Comparison of ENCODE assay signal across 8 cellular contexts in genomic region chr13:51451467-51452390, GRCh38. TPM values are rescaled to one million over a fixed set of nuclear protein-coding genes. Genes with fewer than 3 reads are reported as not detected.
DNase-seq lines count a peak whose midpoint lies in the region; ATAC-seq and TF ChIP-seq lines count a peak whose summit lies in the region.

No MANE protein-coding gene starts in this region.

- H3K27me3 ChIP-seq in A673 (replicated peaks; ENCODE audit: insufficient read depth, low read depth, low read length, poor library complexity) (no peaks in the 10 kb centered on the region), left lung (no peaks in the 10 kb centered on the region)

- peak overlapping the region; percentile 93 for H3K27ac Mint-ChIP-seq in activated CD4-positive, alpha-beta T cell treated with anti-CD3 and anti-CD28 coated beads, Interleukin-2, amount 10 ng/mL, durations not matched to agents 24 days and 14 days

- peak; percentile 85 for DNase-seq in A673 (ENCODE audit: low spot score)
- peak; percentile 44 for DNase-seq in NCI-H460 (ENCODE audit: extremely low read depth, low read depth)
- DNase-seq in activated CD4-positive, alpha-beta T cell treated with anti-CD3 and anti-CD28 coated beads, Interleukin-2, amount 10 ng/mL, durations not matched to agents 24 days and 14 days: peak; percentile 93
- DNase-seq in coronary artery (ENCODE audit: low spot score): peak; percentile 90
- DNase-seq in left lung: peak; percentile 85 to 95
- peak; percentile 65 for DNase-seq in stimulated activated CD4-positive, alpha-beta T cell treated with anti-CD3 and anti-CD28 coated beads, Interleukin-2, amount 100 ng/mL, for 4 hours (ENCODE audit: low read depth)

- H3K36me3 ChIP-seq in A673 (ENCODE audit: insufficient read depth, low read length, poor library complexity, severe bottlenecking) (peaks cover 40% of the 10 kb centered on the region), left lung (peaks cover 0 to 31% of the 10 kb centered on the region in 2 donors)

- POLR2A ChIA-PET in A673 (lab: Charles Lee; ENCODE audit: low non-redundant PET): interaction anchor here (0.7 kb wide), 1 partner anchor 134 kb away, joined by 4 read pairs; no protein-coding TSS in a partner anchor

- intact Hi-C loops in A673 (cut with micrococcal nuclease; ENCODE audit: unreplicated experiment) (loop anchor here (2.0 to 5.0 kb wide), 3 partner anchors 49 to 281 kb away; no protein-coding TSS in a partner anchor), left lung (cut with DNase I) (loop anchor here in 1 of 2 donors (10.0 kb wide), 1 partner anchor 133 kb away; the partner anchor contains the start of gene WDFY2)
- intact Hi-C loops in activated CD4-positive, alpha-beta T cell treated with anti-CD3 and anti-CD28 coated beads, Interleukin-2, amount 10 ng/mL, durations not matched to agents 24 days and 14 days (cut with micrococcal nuclease): loop anchor here (1.0 to 5.0 kb wide), 9 partner anchors 15 to 1659 kb away; partner anchors contain the start of genes ALG11, KPNA3 and SUGT1

- H3K27me3 Mint-ChIP-seq in activated CD4-positive, alpha-beta T cell treated with anti-CD3 and anti-CD28 coated beads, Interleukin-2, amount 10 ng/mL, durations not matched to agents 24 days and 14 days: no peaks in the 10 kb centered on the region

- no peak for TF ChIP-seq CTCF in A673 (conservative IDR thresholded peaks at IDR 0.05; ENCODE audit: low read depth, low read length)
- no peak for TF ChIP-seq CTCF in coronary artery (IDR thresholded peaks at IDR 0.05)
- TF ChIP-seq CTCF in left lung (IDR thresholded peaks at IDR 0.05): no peak

- H3K4me1 ChIP-seq in A673 (ENCODE audit: insufficient read depth, low read length, poor library complexity, severe bottlenecking) (peaks cover 35% of the 10 kb centered on the region), left lung (peaks cover 7 to 54% of the 10 kb centered on the region in 2 donors)

- peak overlapping the region; percentile 99 for H3K27ac ChIP-seq in A673 (ENCODE audit: low read depth, low read length, poor library complexity, severe bottlenecking)
- peak overlapping the region; percentile 100 for H3K27ac ChIP-seq in coronary artery
- peak overlapping the region; percentile 99 for H3K27ac ChIP-seq in left lung

- peaks cover 31% of the 10 kb centered on the region for H3K4me1 Mint-ChIP-seq in activated CD4-positive, alpha-beta T cell treated with anti-CD3 and anti-CD28 coated beads, Interleukin-2, amount 10 ng/mL, durations not matched to agents 24 days and 14 days

- H3K4me3 Mint-ChIP-seq in activated CD4-positive, alpha-beta T cell treated with anti-CD3 and anti-CD28 coated beads, Interleukin-2, amount 10 ng/mL, durations not matched to agents 24 days and 14 days: peak overlapping the region; percentile 92

- peaks cover 42% of the 10 kb centered on the region for H3K36me3 Mint-ChIP-seq in activated CD4-positive, alpha-beta T cell treated with anti-CD3 and anti-CD28 coated beads, Interleukin-2, amount 10 ng/mL, durations not matched to agents 24 days and 14 days (ENCODE audit: low read depth)

- H3K9me3 ChIP-seq in A673 (ENCODE audit: low read depth, low read length, poor library complexity, severe bottlenecking) (no peaks in the 10 kb centered on the region), left lung (no peaks in the 10 kb centered on the region)

- H3K4me3 ChIP-seq in A673 (ENCODE audit: low read depth, low read length, poor library complexity, severe bottlenecking) (peak overlapping the region; percentile 95), coronary artery (peak overlapping the region; percentile 97), left lung (peak overlapping the region; percentile 85 to 92)

- no TSS peak for BruUV-seq in A673 (replicated peaks; lab: Mats Ljungman, UMichigan)

- CTCF ChIA-PET in A673 (lab: Charles Lee): no interaction called here

- ATAC-seq in GM18861 (IDR thresholded peaks at IDR 0.05; ENCODE audit: unreplicated experiment): peak; percentile 34
- ATAC-seq in HG03103 (IDR thresholded peaks at IDR 0.05; ENCODE audit: low read depth, unreplicated experiment): peak; percentile 30
- ATAC-seq in left lung: peak; percentile 13

- peaks cover 4% of the 10 kb centered on the region for H3K9me3 Mint-ChIP-seq in activated CD4-positive, alpha-beta T cell treated with anti-CD3 and anti-CD28 coated beads, Interleukin-2, amount 10 ng/mL, durations not matched to agents 24 days and 14 days

RNA-seq across cellular contexts. Expression of gene INTS6, which starts 1.1 kb away (rescaled TPM):
- total RNA-seq in A673 (2021): 86.2 and 90.4 TPM in 2 replicates
- total RNA-seq in NCI-H460 (2014; rRNA removed; shearing (Covaris generic)): 73.3 and 75.1 TPM in 2 replicates
- polyA plus RNA-seq in NCI-H460 (2014; cell fraction: nucleus; rRNA removed): 33.5 and 40.3 TPM in 2 replicates
- total RNA-seq in activated CD4-positive, alpha-beta T cell treated with anti-CD3 and anti-CD28 coated beads, Interleukin-2, amount 10 ng/mL, durations not matched to agents 24 days and 14 days: 63.5 and 68.6 TPM in 2 replicates
- total RNA-seq in left lung: 10 to 100 TPM; 25.0 to 37.4 TPM

Comparison
In these comparisons a context has a peak if more than half of its experiments do, and no peak if none do; other contexts are left out.
1. Peak in every context shown above with its lines: DNase-seq, ATAC-seq, H3K4me3 ChIP-seq and H3K27ac ChIP-seq.